Comparison of ENCODE assay signal across 8 cellular contexts in the genomic region with DNA sequence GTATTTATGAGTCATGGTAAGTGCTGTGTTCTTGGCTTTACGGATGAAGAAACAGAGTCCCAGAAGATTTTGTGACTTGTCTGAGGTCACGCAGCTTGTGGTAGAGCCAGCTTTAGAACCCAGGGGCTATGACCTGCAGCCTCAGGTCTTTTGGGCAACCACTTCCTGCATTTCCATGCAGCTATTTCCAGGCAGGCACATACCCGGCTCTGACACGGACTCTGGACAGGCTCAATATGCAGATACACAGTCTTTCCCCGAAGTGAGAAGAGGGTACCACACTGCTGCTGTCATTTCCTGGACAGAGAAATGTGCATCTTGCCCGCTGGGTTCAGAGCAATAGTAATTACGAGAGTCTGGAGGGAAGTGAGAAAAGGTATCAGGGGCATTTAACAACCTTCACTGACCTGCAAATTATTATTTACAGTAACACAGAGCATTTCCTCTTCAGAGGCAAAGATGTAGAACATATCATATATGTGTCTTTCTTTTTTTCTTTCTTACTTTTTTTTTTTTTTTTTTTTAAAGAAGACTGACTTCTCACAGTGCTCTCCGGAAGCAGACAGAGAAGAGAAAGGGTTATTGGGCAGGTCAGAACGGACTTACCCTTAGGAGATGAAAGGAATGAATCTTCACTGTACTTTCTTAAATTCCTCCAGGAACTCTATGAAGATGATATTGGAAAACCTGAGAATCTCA.
DNase-seq lines count a peak whose midpoint lies in the region; ATAC-seq and TF ChIP-seq lines count a peak whose summit lies in the region.

No MANE protein-coding gene starts in this region.

- H3K9me2 ChIP-seq in MM.1S (replicated peaks; ENCODE audit: insufficient read depth, low read length), result no peaks in the 10 kb centered on the region

- DNase-seq in MM.1S, result peak; percentile 48
- DNase-seq in activated naive CD8-positive, alpha-beta T cell treated with anti-CD3 and anti-CD28 coated beads, Interleukin-2, amount 10 ng/mL, durations not matched to agents 7 days and 5 days, result peak; percentile 41
- DNase-seq in stimulated activated effector memory CD8-positive, alpha-beta T cell treated with anti-CD3 and anti-CD28 coated beads, Interleukin-12 subunit alpha, Interleukin-12 subunit beta, amount 100 ng/mL, for 72 hours (ENCODE audit: low spot score in 2 of 2), result peak; percentile 42 to 86
- no peak for DNase-seq in activated gamma-delta T cell (lab: John Stamatoyannopoulos, UW)
- no peak for DNase-seq in right atrium auricular region (ENCODE audit: low spot score)
- no peak for DNase-seq in AG08396 (ENCODE audit: low spot score)

- H3K4me1 ChIP-seq in MM.1S (ENCODE audit: low read length) (peaks cover 25% of the 10 kb centered on the region), right atrium auricular region (no peaks in the 10 kb centered on the region)

- peak overlapping the region; percentile 71 for H3K4me3 Mint-ChIP-seq in activated naive CD8-positive, alpha-beta T cell treated with anti-CD3 and anti-CD28 coated beads, Interleukin-2, amount 10 ng/mL, durations not matched to agents 7 days and 5 days
- H3K4me3 Mint-ChIP-seq in stimulated activated effector memory CD8-positive, alpha-beta T cell treated with anti-CD3 and anti-CD28 coated beads, Interleukin-12 subunit alpha, Interleukin-12 subunit beta, amount 100 ng/mL, for 72 hours, result peak overlapping the region; percentile 73

- H3F3A ChIP-seq in MM.1S (ENCODE audit: insufficient read depth, low read length), result no peaks in the 10 kb centered on the region; the same call in 1 of the 2 replicates

- H3K27ac Mint-ChIP-seq in activated naive CD8-positive, alpha-beta T cell treated with anti-CD3 and anti-CD28 coated beads, Interleukin-2, amount 10 ng/mL, durations not matched to agents 7 days and 5 days, result peak overlapping the region; percentile 77
- peak overlapping the region; percentile 94 for H3K27ac Mint-ChIP-seq in stimulated activated effector memory CD8-positive, alpha-beta T cell treated with anti-CD3 and anti-CD28 coated beads, Interleukin-12 subunit alpha, Interleukin-12 subunit beta, amount 100 ng/mL, for 72 hours

- H3K27me3 ChIP-seq in MM.1S (replicated peaks; ENCODE audit: insufficient read depth, low read length) (no peaks in the 10 kb centered on the region), right atrium auricular region (no peaks in the 10 kb centered on the region)

- peaks cover 5% of the 10 kb centered on the region for H3K9me3 Mint-ChIP-seq in activated naive CD8-positive, alpha-beta T cell treated with anti-CD3 and anti-CD28 coated beads, Interleukin-2, amount 10 ng/mL, durations not matched to agents 7 days and 5 days
- H3K9me3 Mint-ChIP-seq in stimulated activated effector memory CD8-positive, alpha-beta T cell treated with anti-CD3 and anti-CD28 coated beads, Interleukin-12 subunit alpha, Interleukin-12 subunit beta, amount 100 ng/mL, for 72 hours, result no peaks in the 10 kb centered on the region

- no peaks in the 10 kb centered on the region for H4K20me1 ChIP-seq in MM.1S (ENCODE audit: insufficient read depth, low read length)

- ATAC-seq in GM18499 (IDR thresholded peaks at IDR 0.05; ENCODE audit: insufficient read depth, unreplicated experiment) (peak; percentile 90), GM21723 (IDR thresholded peaks at IDR 0.05; ENCODE audit: unreplicated experiment) (peak; percentile 96)
- ATAC-seq in activated naive CD8-positive, alpha-beta T cell treated with anti-CD3 and anti-CD28 coated beads, Interleukin-2, amount 10 ng/mL, durations not matched to agents 7 days and 5 days (ENCODE audit: low read depth), result peak; percentile 91
- peak; percentile 93 for ATAC-seq in stimulated activated effector memory CD8-positive, alpha-beta T cell treated with anti-CD3 and anti-CD28 coated beads, Interleukin-12 subunit alpha, Interleukin-12 subunit beta, amount 100 ng/mL, for 72 hours

- H3K9ac ChIP-seq in MM.1S (ENCODE audit: low read length), result no peak overlapping the region

- H3K9me3 ChIP-seq in MM.1S (replicated peaks; ENCODE audit: insufficient read depth, low read length), result no peaks in the 10 kb centered on the region
- H3K9me3 ChIP-seq in right atrium auricular region, result no peaks in the 10 kb centered on the region

- no peak overlapping the region for H3K27ac ChIP-seq in MM.1S (ENCODE audit: low read length)
- no peak overlapping the region for H3K27ac ChIP-seq in right atrium auricular region

- H3K4me1 Mint-ChIP-seq in activated naive CD8-positive, alpha-beta T cell treated with anti-CD3 and anti-CD28 coated beads, Interleukin-2, amount 10 ng/mL, durations not matched to agents 7 days and 5 days, result peaks cover 34% of the 10 kb centered on the region
- peaks cover 53% of the 10 kb centered on the region for H3K4me1 Mint-ChIP-seq in stimulated activated effector memory CD8-positive, alpha-beta T cell treated with anti-CD3 and anti-CD28 coated beads, Interleukin-12 subunit alpha, Interleukin-12 subunit beta, amount 100 ng/mL, for 72 hours

- TF ChIP-seq CTCF in MM.1S (IDR thresholded peaks at IDR 0.05; ENCODE audit: low read length) (no peak), right atrium auricular region (IDR thresholded peaks at IDR 0.05) (no peak)

- H3K27me3 Mint-ChIP-seq in activated naive CD8-positive, alpha-beta T cell treated with anti-CD3 and anti-CD28 coated beads, Interleukin-2, amount 10 ng/mL, durations not matched to agents 7 days and 5 days, result no peaks in the 10 kb centered on the region

- no peak overlapping the region for H2AFZ ChIP-seq in MM.1S (ENCODE audit: low read length)

- H3K36me3 Mint-ChIP-seq in activated naive CD8-positive, alpha-beta T cell treated with anti-CD3 and anti-CD28 coated beads, Interleukin-2, amount 10 ng/mL, durations not matched to agents 7 days and 5 days, result peaks cover 4% of the 10 kb centered on the region
- peaks cover 19% of the 10 kb centered on the region for H3K36me3 Mint-ChIP-seq in stimulated activated effector memory CD8-positive, alpha-beta T cell treated with anti-CD3 and anti-CD28 coated beads, Interleukin-12 subunit alpha, Interleukin-12 subunit beta, amount 100 ng/mL, for 72 hours

- POLR2A ChIA-PET in activated naive CD8-positive, alpha-beta T cell treated with anti-CD3 and anti-CD28 coated beads, Interleukin-2, amount 10 ng/mL, durations not matched to agents 7 days and 5 days (lab: Charles Lee), result interaction anchor here (0.6 kb wide), 1 partner anchor 1228 kb away, joined by 4 read pairs; no protein-coding TSS in a partner anchor

- H3K79me2 ChIP-seq in MM.1S (ENCODE audit: low read length), result no peaks in the 10 kb centered on the region

- peak overlapping the region; percentile 36 for H3K4me2 ChIP-seq in MM.1S (ENCODE audit: low read depth, low read length)

- H3K36me3 ChIP-seq in MM.1S (replicated peaks; ENCODE audit: insufficient read depth, low read length) (no peaks in the 10 kb centered on the region), right atrium auricular region (no peaks in the 10 kb centered on the region)

- H3K4me3 ChIP-seq in MM.1S (ENCODE audit: low read length) (no peak overlapping the region), right atrium auricular region (no peak overlapping the region)

Comparison
In these comparisons a context has a peak if more than half of its experiments do, and no peak if none do; other contexts are left out.
1. DNase-seq: peak in MM.1S (single experiment), activated naive CD8-positive, alpha-beta T cell treated with anti-CD3 and anti-CD28 coated beads, Interleukin-2, amount 10 ng/mL, durations not matched to agents 7 days and 5 days (single experiment) and stimulated activated effector memory CD8-positive, alpha-beta T cell treated with anti-CD3 and anti-CD28 coated beads, Interleukin-12 subunit alpha, Interleukin-12 subunit beta, amount 100 ng/mL, for 72 hours (2 of 2); none in activated gamma-delta T cell (single experiment), right atrium auricular region (single experiment) and AG08396 (single experiment).
2. Peak in every context shown above with its lines, with median percentiles within 50 percentile points of each other: ATAC-seq.